Comparison of ENCODE assay signal across 1 cellular context in the genomic region with DNA sequence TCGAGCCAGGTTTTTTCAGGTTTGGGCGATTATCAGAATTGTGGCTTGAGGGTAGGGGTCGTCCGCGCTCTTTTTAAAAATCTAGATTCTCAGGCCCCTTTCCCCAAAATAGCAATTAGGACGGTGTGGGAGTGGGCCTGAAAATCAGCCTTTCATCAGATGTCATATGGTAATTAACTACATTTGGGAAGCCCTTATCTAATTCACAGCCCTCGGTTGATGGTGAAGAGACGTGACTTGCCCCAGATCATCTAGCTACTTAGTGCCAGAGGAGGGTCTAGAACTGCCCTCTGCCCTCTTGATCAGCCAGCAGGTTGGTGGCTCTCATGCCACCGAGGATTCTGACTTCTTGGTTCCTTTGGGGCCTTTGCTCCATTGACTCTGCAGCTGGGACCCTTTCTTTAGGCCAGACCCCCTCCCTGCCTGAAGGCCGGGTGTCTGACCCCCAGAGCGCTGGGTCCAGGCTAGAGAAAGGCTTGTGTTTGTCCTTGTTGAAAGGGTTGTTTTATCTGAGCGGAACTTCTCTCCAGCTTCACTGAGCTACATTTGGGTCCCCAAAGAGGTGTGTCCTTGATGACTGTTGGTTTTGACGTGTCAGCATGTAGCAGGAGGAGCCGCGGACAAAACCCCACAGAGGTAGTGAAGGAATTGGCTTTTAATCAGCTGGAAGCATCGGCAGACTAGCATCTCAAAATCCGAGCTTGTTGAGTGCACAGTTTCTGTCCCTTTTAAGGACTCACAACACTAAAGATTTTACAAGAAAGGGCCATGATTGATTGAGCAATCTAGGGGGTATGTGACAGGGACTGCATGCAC.
TF ChIP-seq lines count a peak whose summit lies in the region.

No MANE protein-coding gene starts in this region.

TF ChIP-seq in K562, 482 proteins besides CTCF, POLR2A, EP300 and RAD21 (continued from another document):
- TF ChIP-seq, protein P1, sequence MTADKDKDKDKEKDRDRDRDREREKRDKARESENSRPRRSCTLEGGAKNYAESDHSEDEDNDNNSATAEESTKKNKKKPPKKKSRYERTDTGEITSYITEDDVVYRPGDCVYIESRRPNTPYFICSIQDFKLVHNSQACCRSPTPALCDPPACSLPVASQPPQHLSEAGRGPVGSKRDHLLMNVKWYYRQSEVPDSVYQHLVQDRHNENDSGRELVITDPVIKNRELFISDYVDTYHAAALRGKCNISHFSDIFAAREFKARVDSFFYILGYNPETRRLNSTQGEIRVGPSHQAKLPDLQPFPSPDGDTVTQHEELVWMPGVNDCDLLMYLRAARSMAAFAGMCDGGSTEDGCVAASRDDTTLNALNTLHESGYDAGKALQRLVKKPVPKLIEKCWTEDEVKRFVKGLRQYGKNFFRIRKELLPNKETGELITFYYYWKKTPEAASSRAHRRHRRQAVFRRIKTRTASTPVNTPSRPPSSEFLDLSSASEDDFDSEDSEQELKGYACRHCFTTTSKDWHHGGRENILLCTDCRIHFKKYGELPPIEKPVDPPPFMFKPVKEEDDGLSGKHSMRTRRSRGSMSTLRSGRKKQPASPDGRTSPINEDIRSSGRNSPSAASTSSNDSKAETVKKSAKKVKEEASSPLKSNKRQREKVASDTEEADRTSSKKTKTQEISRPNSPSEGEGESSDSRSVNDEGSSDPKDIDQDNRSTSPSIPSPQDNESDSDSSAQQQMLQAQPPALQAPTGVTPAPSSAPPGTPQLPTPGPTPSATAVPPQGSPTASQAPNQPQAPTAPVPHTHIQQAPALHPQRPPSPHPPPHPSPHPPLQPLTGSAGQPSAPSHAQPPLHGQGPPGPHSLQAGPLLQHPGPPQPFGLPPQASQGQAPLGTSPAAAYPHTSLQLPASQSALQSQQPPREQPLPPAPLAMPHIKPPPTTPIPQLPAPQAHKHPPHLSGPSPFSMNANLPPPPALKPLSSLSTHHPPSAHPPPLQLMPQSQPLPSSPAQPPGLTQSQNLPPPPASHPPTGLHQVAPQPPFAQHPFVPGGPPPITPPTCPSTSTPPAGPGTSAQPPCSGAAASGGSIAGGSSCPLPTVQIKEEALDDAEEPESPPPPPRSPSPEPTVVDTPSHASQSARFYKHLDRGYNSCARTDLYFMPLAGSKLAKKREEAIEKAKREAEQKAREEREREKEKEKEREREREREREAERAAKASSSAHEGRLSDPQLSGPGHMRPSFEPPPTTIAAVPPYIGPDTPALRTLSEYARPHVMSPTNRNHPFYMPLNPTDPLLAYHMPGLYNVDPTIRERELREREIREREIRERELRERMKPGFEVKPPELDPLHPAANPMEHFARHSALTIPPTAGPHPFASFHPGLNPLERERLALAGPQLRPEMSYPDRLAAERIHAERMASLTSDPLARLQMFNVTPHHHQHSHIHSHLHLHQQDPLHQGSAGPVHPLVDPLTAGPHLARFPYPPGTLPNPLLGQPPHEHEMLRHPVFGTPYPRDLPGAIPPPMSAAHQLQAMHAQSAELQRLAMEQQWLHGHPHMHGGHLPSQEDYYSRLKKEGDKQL (CRISPR knock-in tag; IDR thresholded peaks at IDR 0.05; ENCODE audit: borderline replicate concordance), result 0 out of 2 replicates have a peak, but pooled peaks have one; percentile 55
- TF ChIP-seq CREM (IDR thresholded peaks at IDR 0.05; ENCODE audit: low read depth) (0 out of 2 replicates have a peak, but pooled peaks have one; percentile 59), TBP (optimal IDR thresholded peaks at IDR 0.05; ENCODE audit: low read depth, low read length) (peak; percentile 42), POLR2AphosphoS2 (IDR thresholded peaks at IDR 0.05; ENCODE audit: low read length) (no peak), ZNF134 (CRISPR knock-in tag; conservative IDR thresholded peaks at IDR 0.05) (no peak), TAF1 (IDR thresholded peaks at IDR 0.05; ENCODE audit: control insufficient read depth, extremely low read depth, insufficient read depth, low read length, severe bottlenecking) (peak; percentile 21), SMARCE1 (IDR thresholded peaks at IDR 0.05) (0 out of 2 replicates have a peak, but pooled peaks have one; percentile 9), DACH1 (IDR thresholded peaks at IDR 0.05; ENCODE audit: partially characterized antibody) (peak; percentile 2), CBX2 (IDR thresholded peaks at IDR 0.05; ENCODE audit: insufficient read depth, low read length, poor library complexity, severe bottlenecking) (no peak), HDAC1 (IDR thresholded peaks at IDR 0.05) (peak in 1 of 2 experiments; percentile 48; a peak in 2 of 4 replicates), BRD9 (IDR thresholded peaks at IDR 0.05; ENCODE audit: low read depth, partially characterized antibody) (no peak), MAFK (IDR thresholded peaks at IDR 0.05; ENCODE audit: low read length) (peak; percentile 78), NR2C1 (IDR thresholded peaks at IDR 0.05) (no peak), NR2C1 (tag; IDR thresholded peaks at IDR 0.05) (no peak), MITF (IDR thresholded peaks at IDR 0.05) (no peak), C11orf30 (IDR thresholded peaks at IDR 0.05; ENCODE audit: low read depth) (peak; percentile 96), CAMTA2 (CRISPR knock-in tag; conservative IDR thresholded peaks at IDR 0.05) (no peak), PREB (CRISPR knock-in tag; IDR thresholded peaks at IDR 0.05) (no peak), NFRKB (IDR thresholded peaks at IDR 0.05; ENCODE audit: low read depth) (no peak), MAFF (IDR thresholded peaks at IDR 0.05; ENCODE audit: low read length) (peak; percentile 84), ZC3H11A (IDR thresholded peaks at IDR 0.05; ENCODE audit: low read depth, low read length) (no peak), ATF1 (CRISPR knock-in tag; IDR thresholded peaks at IDR 0.05) (no peak), ATF1 (tag; IDR thresholded peaks at IDR 0.05) (peak; percentile 36)
- TF ChIP-seq, protein P2, sequence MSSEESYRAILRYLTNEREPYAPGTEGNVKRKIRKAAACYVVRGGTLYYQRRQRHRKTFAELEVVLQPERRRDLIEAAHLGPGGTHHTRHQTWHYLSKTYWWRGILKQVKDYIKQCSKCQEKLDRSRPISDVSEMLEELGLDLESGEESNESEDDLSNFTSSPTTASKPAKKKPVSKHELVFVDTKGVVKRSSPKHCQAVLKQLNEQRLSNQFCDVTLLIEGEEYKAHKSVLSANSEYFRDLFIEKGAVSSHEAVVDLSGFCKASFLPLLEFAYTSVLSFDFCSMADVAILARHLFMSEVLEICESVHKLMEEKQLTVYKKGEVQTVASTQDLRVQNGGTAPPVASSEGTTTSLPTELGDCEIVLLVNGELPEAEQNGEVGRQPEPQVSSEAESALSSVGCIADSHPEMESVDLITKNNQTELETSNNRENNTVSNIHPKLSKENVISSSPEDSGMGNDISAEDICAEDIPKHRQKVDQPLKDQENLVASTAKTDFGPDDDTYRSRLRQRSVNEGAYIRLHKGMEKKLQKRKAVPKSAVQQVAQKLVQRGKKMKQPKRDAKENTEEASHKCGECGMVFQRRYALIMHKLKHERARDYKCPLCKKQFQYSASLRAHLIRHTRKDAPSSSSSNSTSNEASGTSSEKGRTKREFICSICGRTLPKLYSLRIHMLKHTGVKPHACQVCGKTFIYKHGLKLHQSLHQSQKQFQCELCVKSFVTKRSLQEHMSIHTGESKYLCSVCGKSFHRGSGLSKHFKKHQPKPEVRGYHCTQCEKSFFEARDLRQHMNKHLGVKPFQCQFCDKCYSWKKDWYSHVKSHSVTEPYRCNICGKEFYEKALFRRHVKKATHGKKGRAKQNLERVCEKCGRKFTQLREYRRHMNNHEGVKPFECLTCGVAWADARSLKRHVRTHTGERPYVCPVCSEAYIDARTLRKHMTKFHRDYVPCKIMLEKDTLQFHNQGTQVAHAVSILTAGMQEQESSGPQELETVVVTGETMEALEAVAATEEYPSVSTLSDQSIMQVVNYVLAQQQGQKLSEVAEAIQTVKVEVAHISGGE (CRISPR knock-in tag; IDR thresholded peaks at IDR 0.05), result peak in 1 of 3 experiments; percentile 31; a peak in 1 of 6 replicates
- TF ChIP-seq, protein P3, sequence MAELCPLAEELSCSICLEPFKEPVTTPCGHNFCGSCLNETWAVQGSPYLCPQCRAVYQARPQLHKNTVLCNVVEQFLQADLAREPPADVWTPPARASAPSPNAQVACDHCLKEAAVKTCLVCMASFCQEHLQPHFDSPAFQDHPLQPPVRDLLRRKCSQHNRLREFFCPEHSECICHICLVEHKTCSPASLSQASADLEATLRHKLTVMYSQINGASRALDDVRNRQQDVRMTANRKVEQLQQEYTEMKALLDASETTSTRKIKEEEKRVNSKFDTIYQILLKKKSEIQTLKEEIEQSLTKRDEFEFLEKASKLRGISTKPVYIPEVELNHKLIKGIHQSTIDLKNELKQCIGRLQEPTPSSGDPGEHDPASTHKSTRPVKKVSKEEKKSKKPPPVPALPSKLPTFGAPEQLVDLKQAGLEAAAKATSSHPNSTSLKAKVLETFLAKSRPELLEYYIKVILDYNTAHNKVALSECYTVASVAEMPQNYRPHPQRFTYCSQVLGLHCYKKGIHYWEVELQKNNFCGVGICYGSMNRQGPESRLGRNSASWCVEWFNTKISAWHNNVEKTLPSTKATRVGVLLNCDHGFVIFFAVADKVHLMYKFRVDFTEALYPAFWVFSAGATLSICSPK (IDR thresholded peaks at IDR 0.05; ENCODE audit: borderline replicate concordance), result no peak
- TF ChIP-seq, protein P4, sequence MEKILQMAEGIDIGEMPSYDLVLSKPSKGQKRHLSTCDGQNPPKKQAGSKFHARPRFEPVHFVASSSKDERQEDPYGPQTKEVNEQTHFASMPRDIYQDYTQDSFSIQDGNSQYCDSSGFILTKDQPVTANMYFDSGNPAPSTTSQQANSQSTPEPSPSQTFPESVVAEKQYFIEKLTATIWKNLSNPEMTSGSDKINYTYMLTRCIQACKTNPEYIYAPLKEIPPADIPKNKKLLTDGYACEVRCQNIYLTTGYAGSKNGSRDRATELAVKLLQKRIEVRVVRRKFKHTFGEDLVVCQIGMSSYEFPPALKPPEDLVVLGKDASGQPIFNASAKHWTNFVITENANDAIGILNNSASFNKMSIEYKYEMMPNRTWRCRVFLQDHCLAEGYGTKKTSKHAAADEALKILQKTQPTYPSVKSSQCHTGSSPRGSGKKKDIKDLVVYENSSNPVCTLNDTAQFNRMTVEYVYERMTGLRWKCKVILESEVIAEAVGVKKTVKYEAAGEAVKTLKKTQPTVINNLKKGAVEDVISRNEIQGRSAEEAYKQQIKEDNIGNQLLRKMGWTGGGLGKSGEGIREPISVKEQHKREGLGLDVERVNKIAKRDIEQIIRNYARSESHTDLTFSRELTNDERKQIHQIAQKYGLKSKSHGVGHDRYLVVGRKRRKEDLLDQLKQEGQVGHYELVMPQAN (IDR thresholded peaks at IDR 0.05; ENCODE audit: borderline replicate concordance), result peak; percentile 35; the same call in 1 of the 2 replicates
- TF ChIP-seq, protein P5, sequence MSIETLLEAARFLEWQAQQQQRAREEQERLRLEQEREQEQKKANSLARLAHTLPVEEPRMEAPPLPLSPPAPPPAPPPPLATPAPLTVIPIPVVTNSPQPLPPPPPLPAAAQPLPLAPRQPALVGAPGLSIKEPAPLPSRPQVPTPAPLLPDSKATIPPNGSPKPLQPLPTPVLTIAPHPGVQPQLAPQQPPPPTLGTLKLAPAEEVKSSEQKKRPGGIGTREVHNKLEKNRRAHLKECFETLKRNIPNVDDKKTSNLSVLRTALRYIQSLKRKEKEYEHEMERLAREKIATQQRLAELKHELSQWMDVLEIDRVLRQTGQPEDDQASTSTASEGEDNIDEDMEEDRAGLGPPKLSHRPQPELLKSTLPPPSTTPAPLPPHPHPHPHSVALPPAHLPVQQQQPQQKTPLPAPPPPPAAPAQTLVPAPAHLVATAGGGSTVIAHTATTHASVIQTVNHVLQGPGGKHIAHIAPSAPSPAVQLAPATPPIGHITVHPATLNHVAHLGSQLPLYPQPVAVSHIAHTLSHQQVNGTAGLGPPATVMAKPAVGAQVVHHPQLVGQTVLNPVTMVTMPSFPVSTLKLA (conservative IDR thresholded peaks at IDR 0.05), result peak; percentile 24 to 66; a peak in 3 of 4 replicates
TF ChIP-seq in K562: peak in this region for 30.
